In the genomic region with DNA sequence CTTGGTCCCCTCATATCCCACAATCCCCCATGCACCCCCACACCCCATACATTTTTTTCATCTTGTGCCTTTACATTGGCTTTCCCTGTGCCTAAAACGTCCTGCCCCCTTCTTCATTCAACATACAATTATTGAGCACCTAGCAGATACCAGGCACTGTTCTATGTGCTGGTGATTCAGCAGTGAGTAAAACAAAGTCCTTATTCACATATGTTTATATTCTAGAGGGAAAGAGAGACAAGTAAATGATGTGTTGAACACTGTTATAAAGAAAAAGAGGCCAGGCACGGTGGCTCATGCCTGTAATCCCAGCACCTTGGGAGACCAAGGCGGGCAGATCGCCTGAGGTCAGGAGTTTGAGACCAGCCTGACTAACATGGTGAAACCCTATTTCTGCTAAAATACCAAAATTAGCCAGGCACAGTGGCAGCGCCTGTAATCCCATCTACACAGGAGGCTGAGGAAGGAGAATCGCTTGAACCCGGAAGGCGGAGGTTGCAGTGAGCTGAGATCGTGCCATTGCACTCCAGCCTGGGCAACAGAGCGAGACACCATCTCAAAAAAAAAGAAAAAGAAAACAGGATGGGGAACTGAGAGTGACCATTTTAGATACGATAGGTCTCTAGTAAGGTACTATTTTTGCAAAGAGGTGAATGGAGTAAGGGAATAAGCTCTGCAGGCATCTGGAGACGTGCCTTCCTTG, we compare ENCODE assay signal across 17 cellular contexts. TPM values are rescaled to one million over a fixed set of nuclear protein-coding genes. Genes with fewer than 3 reads are reported as not detected.
DNase-seq lines count a peak whose midpoint lies in the region; ATAC-seq, FAIRE-seq and TF ChIP-seq lines count a peak whose summit lies in the region.
"Had no signal": no experiment of that assay in that cellular context is flagged by ENCODE, and none has a peak within 500 bp of the region (broad histone marks: within the 10 kb centered on the region; RNA-seq: fewer than 3 reads in every experiment).

No MANE protein-coding gene starts in this region.

- no peak overlapping the region for H2AFZ ChIP-seq in SU-DHL-6 (ENCODE audit: low read depth, low read length, severe bottlenecking)

- TF ChIP-seq POLR2A in GM12891 (IDR thresholded peaks at IDR 0.05; ENCODE audit: low read depth, low read length): no peak

- no peak for DNase-seq in GM12891 (ENCODE audit: insufficient read length, low spot score)
- DNase-seq in D341Med (ENCODE audit: low spot score): no peak
- DNase-seq in NCI-H524 treated with DMSO at 0.1 percent for 48 hours (lab: John Stamatoyannopoulos, UW): no peak
- DNase-seq in AG20443 (ENCODE audit: low spot score): no peak
- no peak for DNase-seq in ACHN
- DNase-seq: activated CD4-positive, alpha-beta T cell treated with anti-CD3 and anti-CD28 coated beads for 4 hours; activated T-cell treated with anti-CD3 and anti-CD28 coated beads, Interleukin-2, amount 50 U/mL, for 4 hours; adrenal gland; kidney; NCI-H1417; stimulated activated CD4-positive, alpha-beta T cell treated with anti-CD3 and anti-CD28 coated beads, Interleukin-15, amount 100 ng/mL, for 24 hours; T-helper 1 cell; upper lobe of left lung had no signal

- H3F3A ChIP-seq in SU-DHL-6 (ENCODE audit: insufficient read depth): 0 out of 2 replicates have a peak, but pooled peaks cover 4% of the 10 kb centered on the region

- in situ Hi-C loops in ACHN (cut with HindIII; ENCODE audit: low pct_ligation_motif_present, low pct_unique_long_range_greater_than_20kb, low sequenced_read_pairs): no loop called here

- H3K9ac ChIP-seq in SU-DHL-6 (ENCODE audit: low read length): peak overlapping the region; percentile 23; the same call in 1 of the 2 replicates

- FAIRE-seq in GM12891 (lab: Jason Lieb, UNC): no peak
- FAIRE-seq: K562, kidney had no signal

- peak overlapping the region; percentile 48 for H3K4me2 ChIP-seq in SU-DHL-6 (ENCODE audit: low read depth, low read length, poor library complexity, severe bottlenecking)

- H3K27me3 ChIP-seq in SU-DHL-6 (ENCODE audit: low read length): no peaks in the 10 kb centered on the region
- H3K27me3 ChIP-seq: adrenal gland, upper lobe of left lung had no signal

- no peaks in the 10 kb centered on the region for H4K20me1 ChIP-seq in SU-DHL-6 (ENCODE audit: low read depth, low read length)

- no peaks in the 10 kb centered on the region for H3K9me3 ChIP-seq in SU-DHL-6 (ENCODE audit: insufficient read depth, low read length)
- H3K9me3 ChIP-seq: adrenal gland, upper lobe of left lung had no signal

- ATAC-seq in GM19438 (IDR thresholded peaks at IDR 0.05; ENCODE audit: low read depth, unreplicated experiment) (peak; percentile 67), HG02885 (IDR thresholded peaks at IDR 0.05; ENCODE audit: poor library complexity, unreplicated experiment) (peak; percentile 60)
- ATAC-seq: activated T-cell treated with anti-CD3 and anti-CD28 coated beads, Interleukin-2, amount 50 U/mL, for 4 hours had no signal

- H3K27ac ChIP-seq in SU-DHL-6 (ENCODE audit: low read depth, low read length): peak overlapping the region; percentile 76
- H3K27ac ChIP-seq: adrenal gland, upper lobe of left lung had no signal

- peaks cover 8% of the 10 kb centered on the region; the same call in 1 of the 2 replicates for H3K79me2 ChIP-seq in SU-DHL-6 (ENCODE audit: insufficient read depth, low read length)

- no peak overlapping the region for H3K4me3 ChIP-seq in SU-DHL-6 (ENCODE audit: insufficient read depth, low read length, poor library complexity, severe bottlenecking)
- H3K4me3 ChIP-seq: adrenal gland, K562, upper lobe of left lung had no signal

- H3K36me3 ChIP-seq in SU-DHL-6 (ENCODE audit: low read length): no peaks in the 10 kb centered on the region
- H3K36me3 ChIP-seq: adrenal gland, upper lobe of left lung had no signal

- no peaks in the 10 kb centered on the region for H3K9me2 ChIP-seq in SU-DHL-6 (replicated peaks; ENCODE audit: insufficient read depth, low read length)

- TF ChIP-seq CTCF in SU-DHL-6 (IDR thresholded peaks at IDR 0.05; ENCODE audit: insufficient read depth, low read length, poor library complexity, severe bottlenecking): no peak

TF ChIP-seq in GM12891, 5 proteins besides CTCF, POLR2A, EP300 and RAD21:
- TF ChIP-seq POU2F2 (IDR thresholded peaks at IDR 0.05; ENCODE audit: low read depth, low read length): no peak
- TF ChIP-seq TAF1 (IDR thresholded peaks at IDR 0.05; ENCODE audit: low read depth, low read length): no peak
- peak; percentile 91 for TF ChIP-seq SPI1 (IDR thresholded peaks at IDR 0.05; ENCODE audit: low read depth, low read length)
- TF ChIP-seq POLR2AphosphoS5 (IDR thresholded peaks at IDR 0.05; ENCODE audit: low read depth, low read length): no peak
- TF ChIP-seq PAX5 (IDR thresholded peaks at IDR 0.05; ENCODE audit: insufficient read depth, low read length, severe bottlenecking): peak; percentile 78

RNA-seq across cellular contexts. Expression of a gene that starts 12.2 kb away (rescaled TPM):
- 35.4 TPM for polyA plus RNA-seq in GM12891 (2012; ENCODE audit: low read depth, missing spikeins)

RNA-seq across cellular contexts. Expression of a gene that starts 26.7 kb away (rescaled TPM):
- 188 TPM for polyA plus RNA-seq in GM12891 (2012; ENCODE audit: low read depth, missing spikeins)

RNA-seq across cellular contexts. Expression of a gene that starts 33.4 kb away (rescaled TPM):
- 1.3 TPM for polyA plus RNA-seq in GM12891 (2012; ENCODE audit: low read depth, missing spikeins)

RNA-seq across cellular contexts. Expression of a gene that starts 36.5 kb away (rescaled TPM):
- 213 TPM for polyA plus RNA-seq in GM12891 (2012; ENCODE audit: low read depth, missing spikeins)
